1 cellular context compared by ENCODE assay signal in the genomic region with DNA sequence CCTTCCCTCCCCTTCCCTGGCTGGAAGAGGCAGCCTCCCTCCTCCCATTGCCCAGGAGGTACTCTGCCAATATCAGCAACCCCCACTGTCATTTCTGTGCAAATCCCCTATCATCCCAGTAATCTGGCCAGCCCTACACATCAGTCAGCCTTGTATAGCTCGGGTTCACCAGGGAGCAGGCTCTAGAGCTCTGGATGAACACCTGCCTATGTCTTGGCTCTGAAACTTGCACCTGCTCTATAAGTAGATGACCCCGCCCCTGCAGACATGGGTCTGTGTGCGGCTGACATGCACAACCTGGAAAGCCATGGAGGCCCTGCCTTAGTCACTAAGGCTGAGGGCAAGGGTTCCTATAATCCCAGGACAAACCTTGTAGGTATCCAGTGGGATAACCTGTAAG.
TF ChIP-seq lines count a peak whose summit lies in the region.

No MANE protein-coding gene starts in this region.

TF ChIP-seq in H1, 55 proteins besides CTCF, POLR2A, EP300 and RAD21 (continued from another document):
- TF ChIP-seq SIRT6 (IDR thresholded peaks at IDR 0.05; ENCODE audit: low read length) (no peak), ZNF274 (IDR thresholded peaks at IDR 0.05; ENCODE audit: borderline replicate concordance, extremely low read depth, low read length) (no peak), FOSL1 (IDR thresholded peaks at IDR 0.05; ENCODE audit: insufficient read depth, low read depth, low read length) (no peak), POU5F1 (IDR thresholded peaks at IDR 0.05; ENCODE audit: low read depth, low read length) (no peak), TEAD4 (IDR thresholded peaks at IDR 0.05; ENCODE audit: low read depth, low read length) (no peak), KDM4A (IDR thresholded peaks at IDR 0.05; ENCODE audit: low read depth, low read length, severe bottlenecking) (no peak)
